ENCODE assay signal across 8 cellular contexts in genomic region chr9:90099262-90099982, GRCh38.
A peak's percentile ranks its signal among the peaks of the same experiment; 100 is the strongest.
DNase-seq lines count a peak whose midpoint lies in the region; TF ChIP-seq lines count a peak whose summit lies in the region.
"Had no signal": no experiment of that assay in that cellular context is flagged by ENCODE, and none has a peak within 500 bp of the region (broad histone marks: within the 10 kb centered on the region; RNA-seq: fewer than 3 reads in every experiment).

No MANE protein-coding gene starts in this region.

- H3K27ac Mint-ChIP-seq in neural crest cell (ENCODE audit: unreplicated experiment), result no peak overlapping the region
- H3K27ac Mint-ChIP-seq: memory B cell had no signal

- H3K9me2 ChIP-seq in GM23248 (ENCODE audit: insufficient read depth), result no peaks in the 10 kb centered on the region

- in situ Hi-C loops in GM23248 (cut with MboI), result no loop called here

- H3K9ac ChIP-seq in GM23248, result no peak overlapping the region

- no peak overlapping the region for H3K4me3 Mint-ChIP-seq in neural crest cell
- H3K4me3 Mint-ChIP-seq: memory B cell had no signal

- H3K27me3 ChIP-seq in GM23248 (replicated peaks; ENCODE audit: insufficient read depth) (no peaks in the 10 kb centered on the region), stomach (no peaks in the 10 kb centered on the region)

- H3K4me3 ChIP-seq in GM23248 (no peak overlapping the region), coronary artery (no peak overlapping the region), stomach (no peak overlapping the region)

- H3K9me3 Mint-ChIP-seq in neural crest cell, result no peaks in the 10 kb centered on the region
- H3K9me3 Mint-ChIP-seq: memory B cell had no signal

- 51 to 54% methylated on average over 9 of the region's 9 CpGs for WGBS in GM23248 (ENCODE audit: low coverage in 1 of 2, low lambda C conversion rate in 2 of 2, missing lambda C conversion rate in 2 of 2), 2 experiments
- 57 to 73% (median 69%) methylated on average over 9 of the region's 9 CpGs for WGBS in stomach, 5 donors

- H3K36me3 ChIP-seq in GM23248 (ENCODE audit: low read depth) (no peaks in the 10 kb centered on the region), stomach (no peaks in the 10 kb centered on the region)

- no peaks in the 10 kb centered on the region for H3K36me3 Mint-ChIP-seq in neural crest cell (ENCODE audit: low read depth)
- H3K36me3 Mint-ChIP-seq: memory B cell had no signal

- peaks cover 20% of the 10 kb centered on the region for H3K27me3 Mint-ChIP-seq in neural crest cell (ENCODE audit: low read depth)
- H3K27me3 Mint-ChIP-seq: memory B cell had no signal

- TF ChIP-seq CTCF in coronary artery (IDR thresholded peaks at IDR 0.05), result peak; percentile 32
- TF ChIP-seq CTCF in neural crest cell (conservative IDR thresholded peaks at IDR 0.05), result peak; percentile 63
- peak in 3 of 7 experiments; percentile 37 to 77 (median 43) for TF ChIP-seq CTCF in stomach (IDR thresholded peaks at IDR 0.05)

- peaks cover 4% of the 10 kb centered on the region for H3K4me1 Mint-ChIP-seq in neural crest cell

- TF ChIP-seq EP300 in stomach (IDR thresholded peaks at IDR 0.05), result no peak

- H3K4me1 ChIP-seq in GM23248 (ENCODE audit: insufficient read depth) (no peaks in the 10 kb centered on the region), stomach (peaks cover 0 to 8% (median 3%) of the 10 kb centered on the region in 4 donors)

- H3K9me3 ChIP-seq in GM23248 (ENCODE audit: low read depth), result no peaks in the 10 kb centered on the region
- H3K9me3 ChIP-seq in stomach, result no peaks in the 10 kb centered on the region

- DNase-seq in GM23248 (peak; percentile 42), NCI-H2029 treated with DMSO at 0.1 percent for 48 hours (lab: John Stamatoyannopoulos, UW) (peak; percentile 52), coronary artery (ENCODE audit: low spot score) (no peak), neural crest cell (ENCODE audit: low read depth, low spot score) (no peak), occipital lobe (lab: John Stamatoyannopoulos, UW) (no peak), stomach (no peak)
- no peak for DNase-seq in stimulated activated CD4-positive, alpha-beta T cell treated with anti-CD3 and anti-CD28 coated beads, Interleukin-2, amount 100 ng/mL, for 24 hours

- H3F3A ChIP-seq in GM23248 (ENCODE audit: insufficient read depth), result no peaks in the 10 kb centered on the region

- intact Hi-C loops in stomach (cut with DNase I; ENCODE audit: low total_unique reads), result loop anchor here (10.0 kb wide), 2 partner anchors 175 to 365 kb away; no protein-coding TSS in a partner anchor

- no peak overlapping the region for H3K4me2 ChIP-seq in GM23248 (ENCODE audit: unreplicated experiment)

- H2AFZ ChIP-seq in GM23248, result no peak overlapping the region

- no peaks in the 10 kb centered on the region for H3K79me2 ChIP-seq in GM23248 (ENCODE audit: insufficient read depth)

- no peak for TF ChIP-seq POLR2A in stomach (IDR thresholded peaks at IDR 0.05)

- H4K20me1 ChIP-seq in GM23248 (ENCODE audit: insufficient read depth), result no peaks in the 10 kb centered on the region

- H3K27ac ChIP-seq in GM23248 (no peak overlapping the region), coronary artery (no peak overlapping the region), stomach (no peak overlapping the region)

Comparison
In these comparisons a context has a peak if more than half of its experiments do, and no peak if none do; other contexts are left out.
1. DNase-seq: peak in GM23248 (single experiment) and NCI-H2029 treated with DMSO at 0.1 percent for 48 hours (single experiment); none in coronary artery (single experiment), neural crest cell (single experiment), occipital lobe (single experiment), stimulated activated CD4-positive, alpha-beta T cell treated with anti-CD3 and anti-CD28 coated beads, Interleukin-2, amount 100 ng/mL, for 24 hours (0 of 2) and stomach (single experiment).